ENCODE assay signal across 8 cellular contexts in genomic region chr2:42859006-42859552, GRCh38.
DNase-seq lines count a peak whose midpoint lies in the region; ATAC-seq and TF ChIP-seq lines count a peak whose summit lies in the region.

No MANE protein-coding gene starts in this region.

- H3K4me3 ChIP-seq in SU-DHL-6 (ENCODE audit: insufficient read depth, low read length, poor library complexity, severe bottlenecking), result no peak overlapping the region

- ATAC-seq in HG03139 (IDR thresholded peaks at IDR 0.05; ENCODE audit: unreplicated experiment), result no peak

- no peaks in the 10 kb centered on the region for H3K27me3 ChIP-seq in SU-DHL-6 (ENCODE audit: low read length)

- DNase-seq in NCI-H2196 (lab: John Stamatoyannopoulos, UW; ENCODE audit: unreplicated experiment), result peak; percentile 53
- DNase-seq in NCI-H2196 treated with DMSO at 0.1 percent for 48 hours (lab: John Stamatoyannopoulos, UW; ENCODE audit: unreplicated experiment), result no peak
- peak; percentile 71 for DNase-seq in MV-4-11 (lab: John Stamatoyannopoulos, UW)
- peak; percentile 35 for DNase-seq in activated naive CD8-positive, alpha-beta T cell treated with anti-CD3 and anti-CD28 coated beads, Interleukin-2, amount 50 U/mL, for 16 hours (ENCODE audit: low read depth, low spot score)
- peak; percentile 55 for DNase-seq in inferior parietal cortex (ENCODE audit: extremely low spot score)
- peak; percentile 83 to 84 for DNase-seq in stimulated activated CD4-positive, alpha-beta T cell treated with anti-CD3 and anti-CD28 coated beads, Interleukin-2, amount 100 ng/mL, for 48 hours

- H3K9ac ChIP-seq in SU-DHL-6 (ENCODE audit: low read length), result no peak overlapping the region

- H3K4me2 ChIP-seq in SU-DHL-6 (ENCODE audit: low read depth, low read length, poor library complexity, severe bottlenecking), result no peak overlapping the region

- no peaks in the 10 kb centered on the region for H3K9me2 ChIP-seq in SU-DHL-6 (replicated peaks; ENCODE audit: insufficient read depth, low read length)

- no peaks in the 10 kb centered on the region for H3K79me2 ChIP-seq in SU-DHL-6 (ENCODE audit: insufficient read depth, low read length)

- no peak overlapping the region for H3K27ac ChIP-seq in SU-DHL-6 (ENCODE audit: low read depth, low read length)

- H3F3A ChIP-seq in SU-DHL-6 (ENCODE audit: insufficient read depth), result no peaks in the 10 kb centered on the region

- H3K36me3 ChIP-seq in SU-DHL-6 (ENCODE audit: low read length), result no peaks in the 10 kb centered on the region

- peak; percentile 68 for TF ChIP-seq CTCF in SU-DHL-6 (IDR thresholded peaks at IDR 0.05; ENCODE audit: insufficient read depth, low read length, poor library complexity, severe bottlenecking)

- H3K9me3 ChIP-seq in SU-DHL-6 (ENCODE audit: insufficient read depth, low read length), result no peaks in the 10 kb centered on the region

- no peak overlapping the region for H2AFZ ChIP-seq in SU-DHL-6 (ENCODE audit: low read depth, low read length, severe bottlenecking)

- no peaks in the 10 kb centered on the region for H4K20me1 ChIP-seq in SU-DHL-6 (ENCODE audit: low read depth, low read length)
